In genomic region chr9:135077497-135078200, GRCh38 we compare ENCODE assay signal across 11 cellular contexts. TPM values are rescaled to one million over a fixed set of nuclear protein-coding genes. Genes with fewer than 3 reads are reported as not detected.
DNase-seq lines count a peak whose midpoint lies in the region; ATAC-seq and TF ChIP-seq lines count a peak whose summit lies in the region.
"Had no signal": no experiment of that assay in that cellular context is flagged by ENCODE, and none has a peak within 500 bp of the region (broad histone marks: within the 10 kb centered on the region; RNA-seq: fewer than 3 reads in every experiment).

No MANE protein-coding gene starts in this region.

- no peaks in the 10 kb centered on the region for H3K4me1 ChIP-seq in foreskin keratinocyte

- ATAC-seq in foreskin keratinocyte (no peak), GM19467 (IDR thresholded peaks at IDR 0.05; ENCODE audit: unreplicated experiment) (no peak), HG03520 (IDR thresholded peaks at IDR 0.05; ENCODE audit: unreplicated experiment) (no peak)

- DNase-seq in COLO829 (ENCODE audit: low spot score) (peak; percentile 51), HuH-7 (ENCODE audit: low spot score) (peak; percentile 51), amniotic epithelial cell (ENCODE audit: low read depth) (peak; percentile 1), mesenteric fat pad (ENCODE audit: low spot score) (peak; percentile 89), foreskin keratinocyte (no peak), SKM-1 (lab: John Stamatoyannopoulos, UW; ENCODE audit: unreplicated experiment) (no peak)
- DNase-seq: hypothalamus; stimulated activated naive CD4-positive, alpha-beta T cell treated with Interleukin-2 at 50 U/mL for 16 hours had no signal

- H3K27me3 ChIP-seq in foreskin keratinocyte, result peaks cover 16% of the 10 kb centered on the region

- TF ChIP-seq CTCF in foreskin keratinocyte (conservative IDR thresholded peaks at IDR 0.05), result no peak

- H3K27ac ChIP-seq in foreskin keratinocyte, result no peak overlapping the region
- H3K27ac ChIP-seq: SK-N-MC had no signal

RNA-seq across cellular contexts. Expression of gene OLFM1, which starts 9.8 kb away (rescaled TPM):
- 22.6 TPM for total RNA-seq in mesenteric fat pad
- 0.07 and 0.21 TPM in 2 replicates for total RNA-seq in foreskin keratinocyte
- polyA plus RNA-seq in foreskin keratinocyte, result 0.10 and 0.29 TPM in 2 replicates

Comparison
In these comparisons a context has a peak if more than half of its experiments do, and no peak if none do; other contexts are left out.
1. DNase-seq: peak in COLO829 (single experiment), HuH-7 (single experiment), amniotic epithelial cell (single experiment) and mesenteric fat pad (single experiment); none in foreskin keratinocyte (0 of 2) and SKM-1 (single experiment).
2. RNA of gene OLFM1, which starts 9.8 kb away (total RNA-seq): 22.6 TPM in mesenteric fat pad (single experiment); 0.07 to 0.21 TPM in foreskin keratinocyte; every median in the first group is over 10 times any median in the second.